8 cellular contexts compared by ENCODE assay signal in the genomic region with DNA sequence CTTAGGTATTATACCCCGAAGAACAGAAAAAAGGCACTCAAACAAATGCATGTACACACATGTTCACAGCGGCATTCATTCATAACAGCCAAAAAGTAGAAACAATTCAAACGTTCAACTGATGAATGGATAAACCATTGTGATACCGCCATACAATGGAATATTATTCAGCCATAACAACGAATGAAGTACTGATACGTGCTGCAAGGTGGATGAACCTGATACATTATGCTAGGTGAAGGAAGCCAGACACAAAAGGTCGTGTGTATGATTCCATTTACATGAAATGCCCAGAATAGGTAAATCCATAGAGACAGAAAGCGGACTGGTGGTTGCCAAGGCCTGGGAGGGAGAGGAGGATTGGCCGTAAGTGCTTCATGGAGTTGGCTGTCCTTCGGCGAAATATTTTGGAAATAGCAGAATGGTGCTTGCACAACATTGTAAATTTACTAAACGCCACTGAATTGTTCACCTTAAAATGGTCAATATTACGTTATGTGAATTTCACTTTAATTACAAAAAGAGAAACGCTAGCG.
DNase-seq lines count a peak whose midpoint lies in the region; ATAC-seq and TF ChIP-seq lines count a peak whose summit lies in the region.

No MANE protein-coding gene starts in this region.

- H3K9me3 Mint-ChIP-seq in activated B cell treated with CpG ODN at 0.5 μM for 24 hours (no peaks in the 10 kb centered on the region), progenitor cell of endocrine pancreas (ENCODE audit: low read depth) (no peaks in the 10 kb centered on the region)

- intact Hi-C loops in activated B cell treated with CpG ODN at 0.5 μM for 24 hours (cut with micrococcal nuclease), result loop anchor here (1.0 to 5.0 kb wide), 13 partner anchors 21 to 994 kb away; partner anchors contain the start of genes ELP2, GALNT1, INO80C and KIAA1328

- CTCF ChIA-PET in activated B cell treated with CpG ODN at 0.5 μM for 24 hours (lab: Charles Lee), result no interaction called here

- H3K36me3 Mint-ChIP-seq in activated B cell treated with CpG ODN at 0.5 μM for 24 hours (ENCODE audit: low read depth), result peaks cover 30% of the 10 kb centered on the region
- peaks cover 10% of the 10 kb centered on the region for H3K36me3 Mint-ChIP-seq in progenitor cell of endocrine pancreas (ENCODE audit: insufficient read depth)

- DNase-seq in COR-L47 (lab: John Stamatoyannopoulos, UW) (peak; percentile 50), activated B cell treated with CpG ODN at 0.5 μM for 24 hours (no peak), glomerular endothelial cell (ENCODE audit: extremely low read depth, low read depth, low spot score) (peak; percentile 12), progenitor cell of endocrine pancreas (ENCODE audit: low spot score, unreplicated experiment) (no peak), NAMALWA (ENCODE audit: low spot score) (no peak), NCI-H82 treated with DMSO at 0.1 percent for 48 hours (lab: John Stamatoyannopoulos, UW; ENCODE audit: unreplicated experiment) (no peak)

- H3K4me1 Mint-ChIP-seq in activated B cell treated with CpG ODN at 0.5 μM for 24 hours (peaks cover 50% of the 10 kb centered on the region), progenitor cell of endocrine pancreas (ENCODE audit: low read depth) (peaks cover 11% of the 10 kb centered on the region)

- TF ChIP-seq CTCF in activated B cell treated with CpG ODN at 0.5 μM for 24 hours (IDR thresholded peaks at IDR 0.05) (no peak), progenitor cell of endocrine pancreas (IDR thresholded peaks at IDR 0.05; ENCODE audit: unreplicated experiment) (no peak)

- H3K4me3 Mint-ChIP-seq in activated B cell treated with CpG ODN at 0.5 μM for 24 hours, result peak overlapping the region; percentile 98
- H3K4me3 Mint-ChIP-seq in progenitor cell of endocrine pancreas (ENCODE audit: low read depth), result peak overlapping the region; percentile 90

- H3K27me3 Mint-ChIP-seq in activated B cell treated with CpG ODN at 0.5 μM for 24 hours (no peaks in the 10 kb centered on the region), progenitor cell of endocrine pancreas (no peaks in the 10 kb centered on the region)

- peak; percentile 5 for ATAC-seq in GM19372 (IDR thresholded peaks at IDR 0.05; ENCODE audit: low read depth, unreplicated experiment)
- ATAC-seq in HG03439 (IDR thresholded peaks at IDR 0.05; ENCODE audit: unreplicated experiment), result peak; percentile 24
- peak; percentile 2 for ATAC-seq in activated B cell treated with CpG ODN at 0.5 μM for 24 hours (ENCODE audit: low read depth)

- POLR2A ChIA-PET in activated B cell treated with CpG ODN at 0.5 μM for 24 hours (lab: Charles Lee), result interaction anchor here (0.6 to 2.2 kb wide), 20 partner anchors 10 to 942 kb away, joined by 3 to 16 read pairs (median 6); partner anchors contain the start of genes ELP2, GALNT1, INO80C and KIAA1328

- H3K27ac Mint-ChIP-seq in activated B cell treated with CpG ODN at 0.5 μM for 24 hours (peak overlapping the region; percentile 97), progenitor cell of endocrine pancreas (peak overlapping the region; percentile 85)

Comparison
In these comparisons a context has a peak if more than half of its experiments do, and no peak if none do; other contexts are left out.
1. DNase-seq: peak in COR-L47 (single experiment) and glomerular endothelial cell (single experiment); none in activated B cell treated with CpG ODN at 0.5 μM for 24 hours (single experiment), progenitor cell of endocrine pancreas (single experiment), NAMALWA (single experiment) and NCI-H82 treated with DMSO at 0.1 percent for 48 hours (single experiment).
2. Peak in every context shown above with its lines, with median percentiles within 50 percentile points of each other: ATAC-seq.